ENCODE assay signal across 8 cellular contexts in the genomic region with DNA sequence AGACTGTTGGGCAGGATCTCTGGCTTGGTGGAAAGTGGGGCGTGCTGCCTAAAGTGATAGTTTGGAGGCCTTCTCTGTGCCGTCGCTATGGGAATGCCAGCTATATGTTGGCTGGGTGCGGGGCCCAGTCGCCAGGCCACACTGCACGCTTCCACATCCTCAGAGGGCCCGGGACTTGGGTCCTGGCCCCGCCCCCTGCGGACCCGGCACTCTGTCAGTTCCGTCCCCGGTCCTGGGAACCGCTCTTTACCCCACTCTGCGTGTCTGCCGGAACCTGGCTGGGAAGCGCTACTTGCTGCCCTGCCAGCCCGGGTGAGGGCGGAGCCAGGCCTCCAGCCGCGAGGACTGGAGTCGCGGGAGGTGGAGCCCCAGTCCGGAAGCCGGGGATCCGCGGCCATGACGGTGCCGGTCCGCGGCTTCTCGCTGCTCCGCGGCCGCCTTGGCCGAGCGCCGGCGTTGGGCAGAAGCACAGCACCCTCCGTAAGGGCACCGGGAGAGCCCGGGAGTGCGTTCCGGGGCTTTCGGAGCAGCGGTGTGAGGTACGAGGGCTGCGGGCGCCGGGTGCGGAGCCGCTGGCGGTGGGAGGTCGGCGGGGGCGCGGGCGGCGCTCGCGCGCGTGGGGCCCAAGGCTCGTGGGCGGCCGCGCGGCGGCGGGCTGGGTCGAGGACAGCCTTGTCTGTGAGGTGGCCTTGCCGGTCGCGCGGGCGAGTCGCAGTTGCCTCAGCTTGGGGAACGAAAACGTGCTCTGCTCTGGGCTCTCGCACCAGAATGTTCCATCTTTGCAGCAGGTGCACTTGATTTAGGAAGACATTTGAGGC. TPM values are rescaled to one million over a fixed set of nuclear protein-coding genes. Genes with fewer than 3 reads are reported as not detected.
DNase-seq lines count a peak whose midpoint lies in the region; ATAC-seq, FAIRE-seq and TF ChIP-seq lines count a peak whose summit lies in the region.

Gene MTHFD2L, plus strand, starts transcription at position 376 of the 818 bp plus-strand sequence. Its CDS starts 21 bp downstream, at position 397.

- TF ChIP-seq EP300 in A549 (IDR thresholded peaks at IDR 0.05), result no peak

- H3K4me3 ChIP-seq in A549 (peak within 1 kb of the TSS; percentile 72), iPS-11a (ENCODE audit: low read depth, low read length) (peak within 1 kb of the TSS; percentile 82), skeletal muscle cell (ENCODE audit: low read depth, low read length) (peak within 1 kb of the TSS; percentile 69)

- TF ChIP-seq RAD21 in A549 (conservative IDR thresholded peaks at IDR 0.05 in 1 of 2, IDR thresholded peaks at IDR 0.05 in 1 of 2), result no peak; a peak in 1 of 5 replicates

- TF ChIP-seq POLR2A in A549 (IDR thresholded peaks at IDR 0.05; ENCODE audit: low read length), result peak; percentile 71
- peak; percentile 90 for TF ChIP-seq POLR2A in GM18526 (IDR thresholded peaks at IDR 0.05; ENCODE audit: extremely low read depth, insufficient read length)

- DNase-seq in A549 (ENCODE audit: low read depth in 1 of 2, low spot score in 1 of 2), result peak; percentile 89 to 96
- peak; percentile 66 for DNase-seq in NCI-H2107 (lab: John Stamatoyannopoulos, UW)
- peak; percentile 97 for DNase-seq in UCSD-AML1 (lab: John Stamatoyannopoulos, UW; ENCODE audit: unreplicated experiment)
- DNase-seq in brain pericyte (ENCODE audit: low read depth, low spot score), result peak; percentile 65
- peak; percentile 83 for DNase-seq in skeletal muscle cell (ENCODE audit: low read depth)

- no peaks in the 10 kb centered on the region for H3K9me3 ChIP-seq in A549

- no peak for TF ChIP-seq CTCF in A549 (IDR thresholded peaks at IDR 0.05)

- H3K4me2 ChIP-seq in A549, result peak within 1 kb of the TSS; percentile 92

- peak within 1 kb of the TSS; percentile 90 to 94 for H3K27ac ChIP-seq in A549

- WGBS in A549 (ENCODE audit: missing lambda C conversion rate), result 4% methylated on average over 17 of the region's 79 CpGs

- no peak for FAIRE-seq in A549 (lab: Jason Lieb, UNC)

- ATAC-seq in A549 (peak; percentile 99 to 100), HG03064 (IDR thresholded peaks at IDR 0.05; ENCODE audit: low read depth, unreplicated experiment) (peak; percentile 99)

- CTCF ChIA-PET in A549 (lab: Yijun Ruan, JAX), result no interaction called here

- POLR2A ChIA-PET in A549 (lab: Yijun Ruan, JAX), result interaction anchor here (1.0 to 2.4 kb wide), 3 partner anchors 48 to 207 kb away, joined by 5 to 8 read pairs (median 8); partner anchors contain the start of genes CXCL2 and EREG

- H3K4me1 ChIP-seq in A549, result peaks cover 31% of the 10 kb centered on the region; the same call in 2 of the 3 replicates

TF ChIP-seq in A549, 52 proteins besides CTCF, POLR2A, EP300 and RAD21 (continues in another document):
- 0 out of 2 replicates have a peak, but pooled peaks have one; percentile 25 for TF ChIP-seq TP53 (CRISPR knock-in tag; IDR thresholded peaks at IDR 0.05)
- TF ChIP-seq HOXB5 (CRISPR knock-in tag; IDR thresholded peaks at IDR 0.05), result no peak
- no peak for TF ChIP-seq HDAC2 (IDR thresholded peaks at IDR 0.05)
- TF ChIP-seq, protein P1, sequence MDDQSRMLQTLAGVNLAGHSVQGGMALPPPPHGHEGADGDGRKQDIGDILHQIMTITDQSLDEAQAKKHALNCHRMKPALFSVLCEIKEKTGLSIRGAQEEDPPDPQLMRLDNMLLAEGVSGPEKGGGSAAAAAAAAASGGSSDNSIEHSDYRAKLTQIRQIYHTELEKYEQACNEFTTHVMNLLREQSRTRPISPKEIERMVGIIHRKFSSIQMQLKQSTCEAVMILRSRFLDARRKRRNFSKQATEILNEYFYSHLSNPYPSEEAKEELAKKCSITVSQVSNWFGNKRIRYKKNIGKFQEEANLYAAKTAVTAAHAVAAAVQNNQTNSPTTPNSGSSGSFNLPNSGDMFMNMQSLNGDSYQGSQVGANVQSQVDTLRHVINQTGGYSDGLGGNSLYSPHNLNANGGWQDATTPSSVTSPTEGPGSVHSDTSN (IDR thresholded peaks at IDR 0.05), result 0 out of 2 replicates have a peak, but pooled peaks have one; percentile 9
- peak; percentile 43; the same call in 1 of the 2 replicates for TF ChIP-seq MYC (IDR thresholded peaks at IDR 0.05; ENCODE audit: borderline replicate concordance, low read length)
- peak; percentile 66 for TF ChIP-seq MAX (IDR thresholded peaks at IDR 0.05)
- no peak for TF ChIP-seq FOXS1 (CRISPR knock-in tag; IDR thresholded peaks at IDR 0.05)
- TF ChIP-seq SMC3 (IDR thresholded peaks at IDR 0.05), result no peak
- TF ChIP-seq, protein P2, sequence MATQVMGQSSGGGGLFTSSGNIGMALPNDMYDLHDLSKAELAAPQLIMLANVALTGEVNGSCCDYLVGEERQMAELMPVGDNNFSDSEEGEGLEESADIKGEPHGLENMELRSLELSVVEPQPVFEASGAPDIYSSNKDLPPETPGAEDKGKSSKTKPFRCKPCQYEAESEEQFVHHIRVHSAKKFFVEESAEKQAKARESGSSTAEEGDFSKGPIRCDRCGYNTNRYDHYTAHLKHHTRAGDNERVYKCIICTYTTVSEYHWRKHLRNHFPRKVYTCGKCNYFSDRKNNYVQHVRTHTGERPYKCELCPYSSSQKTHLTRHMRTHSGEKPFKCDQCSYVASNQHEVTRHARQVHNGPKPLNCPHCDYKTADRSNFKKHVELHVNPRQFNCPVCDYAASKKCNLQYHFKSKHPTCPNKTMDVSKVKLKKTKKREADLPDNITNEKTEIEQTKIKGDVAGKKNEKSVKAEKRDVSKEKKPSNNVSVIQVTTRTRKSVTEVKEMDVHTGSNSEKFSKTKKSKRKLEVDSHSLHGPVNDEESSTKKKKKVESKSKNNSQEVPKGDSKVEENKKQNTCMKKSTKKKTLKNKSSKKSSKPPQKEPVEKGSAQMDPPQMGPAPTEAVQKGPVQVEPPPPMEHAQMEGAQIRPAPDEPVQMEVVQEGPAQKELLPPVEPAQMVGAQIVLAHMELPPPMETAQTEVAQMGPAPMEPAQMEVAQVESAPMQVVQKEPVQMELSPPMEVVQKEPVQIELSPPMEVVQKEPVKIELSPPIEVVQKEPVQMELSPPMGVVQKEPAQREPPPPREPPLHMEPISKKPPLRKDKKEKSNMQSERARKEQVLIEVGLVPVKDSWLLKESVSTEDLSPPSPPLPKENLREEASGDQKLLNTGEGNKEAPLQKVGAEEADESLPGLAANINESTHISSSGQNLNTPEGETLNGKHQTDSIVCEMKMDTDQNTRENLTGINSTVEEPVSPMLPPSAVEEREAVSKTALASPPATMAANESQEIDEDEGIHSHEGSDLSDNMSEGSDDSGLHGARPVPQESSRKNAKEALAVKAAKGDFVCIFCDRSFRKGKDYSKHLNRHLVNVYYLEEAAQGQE (IDR thresholded peaks at IDR 0.05), result no peak; the same call in 1 of the 2 replicates
- TF ChIP-seq, protein P3, sequence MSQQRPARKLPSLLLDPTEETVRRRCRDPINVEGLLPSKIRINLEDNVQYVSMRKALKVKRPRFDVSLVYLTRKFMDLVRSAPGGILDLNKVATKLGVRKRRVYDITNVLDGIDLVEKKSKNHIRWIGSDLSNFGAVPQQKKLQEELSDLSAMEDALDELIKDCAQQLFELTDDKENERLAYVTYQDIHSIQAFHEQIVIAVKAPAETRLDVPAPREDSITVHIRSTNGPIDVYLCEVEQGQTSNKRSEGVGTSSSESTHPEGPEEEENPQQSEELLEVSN (IDR thresholded peaks at IDR 0.05; ENCODE audit: borderline replicate concordance, low read depth), result no peak
- no peak for TF ChIP-seq ESRRA (IDR thresholded peaks at IDR 0.05; ENCODE audit: borderline replicate concordance, low read length)
- no peak for TF ChIP-seq KDM1A (IDR thresholded peaks at IDR 0.05; ENCODE audit: low read depth)
- no peak for TF ChIP-seq EHF (CRISPR knock-in tag; IDR thresholded peaks at IDR 0.05)
- no peak for TF ChIP-seq NPAS2 (CRISPR knock-in tag; IDR thresholded peaks at IDR 0.05; ENCODE audit: borderline replicate concordance)
- peak in 1 of 2 experiments; percentile 82; a peak in 2 of 5 replicates for TF ChIP-seq JUN (IDR thresholded peaks at IDR 0.05)
- TF ChIP-seq NFE2L2 (conservative IDR thresholded peaks at IDR 0.05; ENCODE audit: low read length), result no peak
- TF ChIP-seq BCL3 (IDR thresholded peaks at IDR 0.05), result peak; percentile 63; the same call in 1 of the 3 replicates
- TF ChIP-seq BHLHE40 (IDR thresholded peaks at IDR 0.05; ENCODE audit: low read depth, low read length), result no peak
- no peak for TF ChIP-seq HES2 (IDR thresholded peaks at IDR 0.05)
- TF ChIP-seq SREBF2 (IDR thresholded peaks at IDR 0.05), result no peak

RNA-seq across cellular contexts. Expression of gene MTHFD2L, which starts in this region (rescaled TPM):
- 13.9 and 19.3 TPM in 2 replicates for polyA plus RNA-seq in A549 (2011; rRNA removed)
- 4.4 TPM in 2 replicates for polyA plus RNA-seq in A549 (2012; cell fraction: cytosol; rRNA removed)
- 2.8 and 4.1 TPM in 2 replicates for polyA plus RNA-seq in A549 (2012; cell fraction: nucleus; rRNA removed)
- polyA plus RNA-seq in A549 (2017; fragmentation: RNase III; extraction: RNeasy Plus Mini Kit Qiagen cat#74134 plus additional on column Dnase treatment), result 6.3 to 9.0 TPM (median 8.5 TPM) in 3 replicates
- 9.5 and 10.2 TPM in 2 replicates for polyA minus RNA-seq in A549 (2011; rRNA and poly(A)+ RNA removed)

Comparison
In these comparisons a context has a peak if more than half of its experiments do, and no peak if none do; other contexts are left out.
1. Peak in every context shown above with its lines: DNase-seq, ATAC-seq, H3K4me3 ChIP-seq and H3K27ac ChIP-seq.